Comparison of ENCODE assay signal across 8 cellular contexts in the genomic region with DNA sequence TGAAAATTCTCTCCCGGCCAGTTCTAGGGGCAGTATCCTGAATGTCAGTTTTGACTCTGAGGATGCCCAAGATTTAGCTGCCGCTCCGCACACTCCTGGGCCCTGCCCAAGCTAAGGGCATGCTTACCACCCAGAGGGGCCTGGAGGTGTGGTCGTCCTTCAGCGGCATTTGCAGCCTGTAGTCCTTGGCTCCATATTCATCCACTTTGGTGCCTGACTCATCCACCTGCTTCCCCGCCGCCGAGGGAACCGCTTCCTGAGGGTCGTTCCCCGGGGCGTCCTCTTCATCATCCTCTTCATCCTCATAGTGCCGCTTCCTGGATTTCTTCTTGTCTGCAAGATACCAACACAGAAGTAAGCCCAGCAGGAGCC. TPM values are rescaled to one million over a fixed set of nuclear protein-coding genes. Genes with fewer than 3 reads are reported as not detected.
A peak's percentile ranks its signal among the peaks of the same experiment; 100 is the strongest.
DNase-seq lines count a peak whose midpoint lies in the region; ATAC-seq lines count a peak whose summit lies in the region.

No MANE protein-coding gene starts in this region.

- H3K36me3 ChIP-seq in adipocyte (ENCODE audit: control insufficient read depth, insufficient read depth, low read length, severe bottlenecking) = peaks cover 40% of the 10 kb centered on the region
- H3K36me3 ChIP-seq in iPS-20b (ENCODE audit: insufficient read depth, low read depth, low read length) = peaks cover 47% of the 10 kb centered on the region

- H3K27ac ChIP-seq in iPS-20b (ENCODE audit: low read length) = no peak overlapping the region

- H3K4me3 ChIP-seq in adipocyte (ENCODE audit: low read length) (peak overlapping the region; percentile 97), iPS-20b (ENCODE audit: low read length) (peak overlapping the region; percentile 85)

- DNase-seq in EH (ENCODE audit: low read depth) = peak; percentile 18
- peak; percentile 31 for DNase-seq in HT1080 (ENCODE audit: low read depth)
- DNase-seq in adipocyte (ENCODE audit: low read depth) = peak; percentile 33
- DNase-seq in stimulated activated naive CD8-positive, alpha-beta T cell treated with anti-CD3 and anti-CD28 coated beads, Interleukin-15, Interleukin-2, amounts not matched to agents 100 U/mL and 50 U/mL, for 24 hours = no peak
- no peak for DNase-seq in COLO829 (ENCODE audit: low spot score)
- no peak for DNase-seq in NCI-H524 treated with DMSO at 0.1 percent for 48 hours (lab: John Stamatoyannopoulos, UW)

- peak; percentile 12 for ATAC-seq in stimulated activated naive CD8-positive, alpha-beta T cell treated with anti-CD3 and anti-CD28 coated beads, Interleukin-15, Interleukin-2, amounts not matched to agents 100 U/mL and 50 U/mL, for 24 hours
- ATAC-seq in GM21786 (IDR thresholded peaks at IDR 0.05; ENCODE audit: unreplicated experiment) = no peak

- H3K4me1 ChIP-seq in adipocyte (ENCODE audit: control insufficient read depth, insufficient read depth, low read length) (peaks cover 4% of the 10 kb centered on the region), iPS-20b (ENCODE audit: insufficient read depth, low read length) (0 out of 2 replicates have a peak, but pooled peaks cover 3% of the 10 kb centered on the region)

- H3K9ac ChIP-seq in adipocyte (ENCODE audit: low read length) (peak overlapping the region; percentile 97), iPS-20b (ENCODE audit: low read depth, low read length) (peak overlapping the region; percentile 85; the same call in 1 of the 2 replicates)

- H3K27me3 ChIP-seq in adipocyte (replicated peaks; ENCODE audit: control insufficient read depth, insufficient read depth, low read length) = no peaks in the 10 kb centered on the region
- H3K27me3 ChIP-seq in iPS-20b (ENCODE audit: insufficient read depth, low read length) = no peaks in the 10 kb centered on the region

- no peaks in the 10 kb centered on the region for H3K9me3 ChIP-seq in adipocyte (ENCODE audit: control insufficient read depth, low read length)
- no peaks in the 10 kb centered on the region for H3K9me3 ChIP-seq in iPS-20b (ENCODE audit: insufficient read depth, low read depth, low read length)

RNA-seq across cellular contexts. Expression of a gene that starts 0.6 kb away (rescaled TPM):
- 39.1 and 46.0 TPM in 2 replicates for total RNA-seq in HT1080 (2014; rRNA removed; shearing (Covaris generic))
- 37.1 and 38.2 TPM in 2 replicates for polyA plus RNA-seq in HT1080 (2015; cell fraction: cytosol; rRNA removed)
- polyA plus RNA-seq in HT1080 (2015; cell fraction: nucleus; rRNA removed) = 135 and 141 TPM in 2 replicates

Comparison
In these comparisons a context has a peak if more than half of its experiments do, and no peak if none do; other contexts are left out.
1. DNase-seq: peak in EH (single experiment), HT1080 (single experiment) and adipocyte (single experiment); none in stimulated activated naive CD8-positive, alpha-beta T cell treated with anti-CD3 and anti-CD28 coated beads, Interleukin-15, Interleukin-2, amounts not matched to agents 100 U/mL and 50 U/mL, for 24 hours (single experiment), COLO829 (single experiment) and NCI-H524 treated with DMSO at 0.1 percent for 48 hours (single experiment).